Comparison of ENCODE assay signal across 9 cellular contexts in the genomic region with DNA sequence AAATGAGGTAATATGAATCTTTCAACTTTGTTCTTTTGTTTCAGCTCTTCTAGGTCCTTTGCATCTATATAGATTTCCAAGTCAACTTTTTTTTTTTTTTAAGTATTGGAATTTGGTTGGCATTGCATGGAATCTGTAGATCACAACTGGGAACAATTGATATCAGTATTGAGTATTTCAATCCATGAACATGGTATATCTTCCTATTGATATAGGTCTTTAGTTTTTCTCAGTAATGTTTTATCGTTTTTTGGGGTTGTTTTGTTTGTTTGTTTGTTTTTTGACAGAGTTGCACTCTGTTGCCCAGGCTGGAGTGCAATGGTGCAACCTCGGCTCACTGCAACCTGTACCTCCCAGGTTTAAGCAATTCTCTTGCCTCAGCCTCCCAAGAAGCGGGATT.
"Had no signal": no experiment of that assay in that cellular context is flagged by ENCODE, and none has a peak within 500 bp of the region (broad histone marks: within the 10 kb centered on the region; RNA-seq: fewer than 3 reads in every experiment).

No MANE protein-coding gene starts in this region.

- H3K9me3 ChIP-seq: HAP-1 had no signal

- H3K4me1 ChIP-seq: HAP-1 had no signal

- H3K27ac Mint-ChIP-seq: GM23338, H9, HFFc6 had no signal

- H3K4me2 ChIP-seq: GM23338 had no signal

- H3K36me3 ChIP-seq: HAP-1 had no signal

- ATAC-seq: GM23338, HCT116 had no signal

- H3K9ac ChIP-seq: GM23248 had no signal

- H3K9me3 Mint-ChIP-seq: GM23338, HFFc6 had no signal

- H3K4me3 ChIP-seq: GM23248, GM23338, HAP-1 had no signal

- DNase-seq: GM23248, GOT3, H7, H9, HCEC 1CT, HFFc6 had no signal

- H3K4me3 Mint-ChIP-seq: GM23338, H9, HFFc6 had no signal

- H3K27ac ChIP-seq: GM23248 had no signal

- H2AFZ ChIP-seq: GM23248, GM23338 had no signal
